In the genomic region with DNA sequence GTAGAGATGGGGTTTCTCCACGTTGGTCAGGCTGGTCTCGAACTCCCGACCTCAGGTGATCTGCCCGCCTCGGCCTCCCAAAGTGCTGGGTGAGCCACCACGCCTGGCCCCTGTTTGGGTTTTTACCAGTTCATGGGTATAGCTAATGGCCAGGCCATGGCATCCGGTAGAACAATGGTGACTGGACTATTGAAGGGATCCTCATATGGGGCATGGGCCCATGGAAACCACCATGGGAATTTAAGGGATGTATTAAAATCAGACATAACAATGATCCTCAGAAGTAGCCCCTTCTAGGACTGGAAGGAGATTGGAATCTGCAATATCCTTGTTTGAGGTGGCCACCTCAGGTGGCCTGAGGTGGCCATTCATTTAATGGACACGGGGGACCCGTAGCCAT, we compare ENCODE assay signal across 4 cellular contexts. TPM values are rescaled to one million over a fixed set of nuclear protein-coding genes. Genes with fewer than 3 reads are reported as not detected.
"Had no signal": no experiment of that assay in that cellular context is flagged by ENCODE, and none has a peak within 500 bp of the region (broad histone marks: within the 10 kb centered on the region; RNA-seq: fewer than 3 reads in every experiment).

No MANE protein-coding gene starts in this region.

- DNase-seq: GDM1, GF-D8 had no signal

- ATAC-seq: GM12878 had no signal

- H3K4me3 ChIP-seq: GM12878 had no signal

RNA-seq across cellular contexts. Expression of gene GUCY2D, which starts 17.5 kb away (rescaled TPM):
- total RNA-seq: G401, GM12878 had no signal
- polyA plus RNA-seq: GM12878 had no signal

RNA-seq across cellular contexts. Expression of gene ALOX15B, which starts 54.0 kb away (rescaled TPM):
- total RNA-seq: G401, GM12878 had no signal

RNA-seq across cellular contexts. Expression of gene KCNAB3, which starts 55.2 kb away (rescaled TPM):
- total RNA-seq: G401 had no signal
